In genomic region chr4:94262163-94263016, GRCh38 we compare ENCODE assay signal across 1 cellular context.
TF ChIP-seq lines count a peak whose summit lies in the region.

No MANE protein-coding gene starts in this region.

TF ChIP-seq in SK-N-SH treated with all-trans-retinoic acid at 6 μM for 48 hours, 23 proteins besides CTCF, POLR2A, EP300 and RAD21 (continued from another document):
- no peak for TF ChIP-seq CSRNP3 (CRISPR knock-in tag; IDR thresholded peaks at IDR 0.05)
- peak; percentile 38; the same call in 1 of the 2 replicates for TF ChIP-seq SNAI2 (CRISPR knock-in tag; IDR thresholded peaks at IDR 0.05)
- no peak for TF ChIP-seq TSHZ2 (CRISPR knock-in tag; IDR thresholded peaks at IDR 0.05)
